In the genomic region with DNA sequence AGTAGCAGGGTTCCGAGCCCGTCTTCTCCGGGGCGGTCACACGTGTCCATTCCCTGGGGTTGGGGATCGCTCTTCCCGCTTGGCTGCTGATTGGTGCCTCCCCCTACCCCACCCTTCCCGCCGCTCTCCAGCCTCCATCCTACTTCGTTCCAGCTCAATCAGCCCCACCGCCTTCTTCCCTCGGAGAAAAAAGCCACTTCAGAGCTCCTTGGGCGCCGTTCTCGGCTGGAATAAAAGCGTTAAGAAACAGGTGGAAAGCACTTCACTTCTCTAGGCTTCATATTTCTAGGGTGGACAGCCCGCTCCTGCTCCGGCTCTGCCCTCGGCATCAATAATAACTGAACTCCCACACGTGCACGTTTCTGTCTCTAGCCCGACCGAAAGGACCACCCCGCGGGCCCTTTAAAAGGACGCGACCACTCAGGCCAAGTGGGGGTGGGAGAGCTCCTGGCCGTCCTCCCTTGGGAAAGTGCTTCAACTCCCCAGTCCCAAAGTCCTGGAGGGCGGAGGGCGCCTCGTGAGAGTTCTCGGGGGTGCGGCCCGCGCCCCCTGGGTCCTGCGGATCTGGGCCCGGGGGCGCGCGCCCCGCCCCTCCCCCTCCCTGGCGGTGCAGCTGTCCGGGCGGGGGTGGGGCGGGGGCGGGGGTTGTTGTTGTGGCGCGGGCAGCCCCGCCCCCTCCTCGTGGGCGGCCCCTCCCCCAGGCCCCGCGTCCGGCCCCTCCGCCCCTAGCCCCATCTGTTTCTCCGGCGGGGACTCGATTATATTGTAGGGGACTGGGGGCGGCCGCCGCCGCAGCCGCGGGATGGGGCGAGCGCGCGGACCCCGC, we compare ENCODE assay signal across 8 cellular contexts. TPM values are rescaled to one million over a fixed set of nuclear protein-coding genes. Genes with fewer than 3 reads are reported as not detected.
DNase-seq lines count a peak whose midpoint lies in the region; ATAC-seq and TF ChIP-seq lines count a peak whose summit lies in the region.

A gene (plus strand): TSS at position 734 of the 826 bp plus-strand sequence. CDS start 324 bp downstream, outside the sequence.

- H2AFZ ChIP-seq in GM23338: peak within 1 kb of the TSS; percentile 29; the same call in 1 of the 2 replicates

- peak within 1 kb of the TSS; percentile 87 for H3K4me3 Mint-ChIP-seq in GM23338
- peak within 1 kb of the TSS; percentile 64 for H3K4me3 Mint-ChIP-seq in activated naive CD8-positive, alpha-beta T cell treated with anti-CD3 and anti-CD28 coated beads, Interleukin-2, amount 10 ng/mL, durations not matched to agents 7 days and 5 days

- H3K27me3 Mint-ChIP-seq in GM23338 (ENCODE audit: insufficient read depth, low read depth, poor library complexity): peaks cover 7% of the 10 kb centered on the region
- peaks cover 65% of the 10 kb centered on the region for H3K27me3 Mint-ChIP-seq in activated naive CD8-positive, alpha-beta T cell treated with anti-CD3 and anti-CD28 coated beads, Interleukin-2, amount 10 ng/mL, durations not matched to agents 7 days and 5 days

- no peaks in the 10 kb centered on the region for H3K27me3 ChIP-seq in GM23338 (ENCODE audit: insufficient read depth)

- H3K4me3 ChIP-seq in GM23338: peak within 1 kb of the TSS; percentile 92
- peak within 1 kb of the TSS; percentile 96 for H3K4me3 ChIP-seq in iPS-11a (ENCODE audit: low read depth, low read length)

- H3K4me1 Mint-ChIP-seq in GM23338: peaks cover 32% of the 10 kb centered on the region
- H3K4me1 Mint-ChIP-seq in activated naive CD8-positive, alpha-beta T cell treated with anti-CD3 and anti-CD28 coated beads, Interleukin-2, amount 10 ng/mL, durations not matched to agents 7 days and 5 days: peaks cover 21% of the 10 kb centered on the region

- DNase-seq in GM23338 (ENCODE audit: low spot score): peak; percentile 85
- DNase-seq in NCI-H2171 (lab: John Stamatoyannopoulos, UW): peak; percentile 58
- DNase-seq in activated naive CD8-positive, alpha-beta T cell treated with anti-CD3 and anti-CD28 coated beads, Interleukin-2, amount 10 ng/mL, durations not matched to agents 7 days and 5 days: peak; percentile 34
- DNase-seq in renal cortical epithelial cell (ENCODE audit: low read depth): peak; percentile 10

- TF ChIP-seq CTCF in GM23338 (conservative IDR thresholded peaks at IDR 0.05; ENCODE audit: low read depth in 2 of 2): no peak

- peaks cover 60% of the 10 kb centered on the region for H3K79me2 ChIP-seq in GM23338 (replicated peaks; ENCODE audit: insufficient read depth)

- no peaks in the 10 kb centered on the region for H3K36me3 ChIP-seq in GM23338 (ENCODE audit: insufficient read depth)

- POLR2A ChIA-PET in activated naive CD8-positive, alpha-beta T cell treated with anti-CD3 and anti-CD28 coated beads, Interleukin-2, amount 10 ng/mL, durations not matched to agents 7 days and 5 days (lab: Charles Lee): no interaction called here

- H3K4me2 ChIP-seq in GM23338: peak within 1 kb of the TSS; percentile 88

- H3K9me3 Mint-ChIP-seq in GM23338: no peaks in the 10 kb centered on the region
- H3K9me3 Mint-ChIP-seq in activated naive CD8-positive, alpha-beta T cell treated with anti-CD3 and anti-CD28 coated beads, Interleukin-2, amount 10 ng/mL, durations not matched to agents 7 days and 5 days: no peaks in the 10 kb centered on the region

- peak within 1 kb of the TSS; percentile 99 for H3K27ac Mint-ChIP-seq in GM23338
- H3K27ac Mint-ChIP-seq in activated naive CD8-positive, alpha-beta T cell treated with anti-CD3 and anti-CD28 coated beads, Interleukin-2, amount 10 ng/mL, durations not matched to agents 7 days and 5 days: no peak within 1 kb of the TSS

- peaks cover 19% of the 10 kb centered on the region for H3F3A ChIP-seq in GM23338 (replicated peaks; ENCODE audit: low read depth)

- H3K36me3 Mint-ChIP-seq in GM23338 (ENCODE audit: low read depth): peaks cover 3% of the 10 kb centered on the region; the same call in 1 of the 3 replicates
- peaks cover 3% of the 10 kb centered on the region for H3K36me3 Mint-ChIP-seq in activated naive CD8-positive, alpha-beta T cell treated with anti-CD3 and anti-CD28 coated beads, Interleukin-2, amount 10 ng/mL, durations not matched to agents 7 days and 5 days

- peak; percentile 42 for ATAC-seq in GM23338
- ATAC-seq in activated naive CD8-positive, alpha-beta T cell treated with anti-CD3 and anti-CD28 coated beads, Interleukin-2, amount 10 ng/mL, durations not matched to agents 7 days and 5 days (ENCODE audit: low read depth): no peak
- no peak for ATAC-seq in GM21423 (IDR thresholded peaks at IDR 0.05; ENCODE audit: unreplicated experiment)
- ATAC-seq in GM21447 (IDR thresholded peaks at IDR 0.05; ENCODE audit: unreplicated experiment): no peak
- no peak for ATAC-seq in GM18511 (IDR thresholded peaks at IDR 0.05; ENCODE audit: unreplicated experiment)

- H3K9me2 ChIP-seq in GM23338 (ENCODE audit: insufficient read depth): no peaks in the 10 kb centered on the region

- peaks cover 47% of the 10 kb centered on the region for H3K4me1 ChIP-seq in GM23338 (ENCODE audit: insufficient read depth)

- peaks cover 24% of the 10 kb centered on the region for H4K20me1 ChIP-seq in GM23338 (replicated peaks; ENCODE audit: insufficient read depth)

- H3K27ac ChIP-seq in GM23338 (ENCODE audit: low read depth): peak within 1 kb of the TSS; percentile 95

TF ChIP-seq in GM23338, 12 proteins besides CTCF, POLR2A, EP300 and RAD21:
- TF ChIP-seq POLR2AphosphoS5 (IDR thresholded peaks at IDR 0.05; ENCODE audit: low read depth): peak; percentile 60
- TF ChIP-seq, protein P1, sequence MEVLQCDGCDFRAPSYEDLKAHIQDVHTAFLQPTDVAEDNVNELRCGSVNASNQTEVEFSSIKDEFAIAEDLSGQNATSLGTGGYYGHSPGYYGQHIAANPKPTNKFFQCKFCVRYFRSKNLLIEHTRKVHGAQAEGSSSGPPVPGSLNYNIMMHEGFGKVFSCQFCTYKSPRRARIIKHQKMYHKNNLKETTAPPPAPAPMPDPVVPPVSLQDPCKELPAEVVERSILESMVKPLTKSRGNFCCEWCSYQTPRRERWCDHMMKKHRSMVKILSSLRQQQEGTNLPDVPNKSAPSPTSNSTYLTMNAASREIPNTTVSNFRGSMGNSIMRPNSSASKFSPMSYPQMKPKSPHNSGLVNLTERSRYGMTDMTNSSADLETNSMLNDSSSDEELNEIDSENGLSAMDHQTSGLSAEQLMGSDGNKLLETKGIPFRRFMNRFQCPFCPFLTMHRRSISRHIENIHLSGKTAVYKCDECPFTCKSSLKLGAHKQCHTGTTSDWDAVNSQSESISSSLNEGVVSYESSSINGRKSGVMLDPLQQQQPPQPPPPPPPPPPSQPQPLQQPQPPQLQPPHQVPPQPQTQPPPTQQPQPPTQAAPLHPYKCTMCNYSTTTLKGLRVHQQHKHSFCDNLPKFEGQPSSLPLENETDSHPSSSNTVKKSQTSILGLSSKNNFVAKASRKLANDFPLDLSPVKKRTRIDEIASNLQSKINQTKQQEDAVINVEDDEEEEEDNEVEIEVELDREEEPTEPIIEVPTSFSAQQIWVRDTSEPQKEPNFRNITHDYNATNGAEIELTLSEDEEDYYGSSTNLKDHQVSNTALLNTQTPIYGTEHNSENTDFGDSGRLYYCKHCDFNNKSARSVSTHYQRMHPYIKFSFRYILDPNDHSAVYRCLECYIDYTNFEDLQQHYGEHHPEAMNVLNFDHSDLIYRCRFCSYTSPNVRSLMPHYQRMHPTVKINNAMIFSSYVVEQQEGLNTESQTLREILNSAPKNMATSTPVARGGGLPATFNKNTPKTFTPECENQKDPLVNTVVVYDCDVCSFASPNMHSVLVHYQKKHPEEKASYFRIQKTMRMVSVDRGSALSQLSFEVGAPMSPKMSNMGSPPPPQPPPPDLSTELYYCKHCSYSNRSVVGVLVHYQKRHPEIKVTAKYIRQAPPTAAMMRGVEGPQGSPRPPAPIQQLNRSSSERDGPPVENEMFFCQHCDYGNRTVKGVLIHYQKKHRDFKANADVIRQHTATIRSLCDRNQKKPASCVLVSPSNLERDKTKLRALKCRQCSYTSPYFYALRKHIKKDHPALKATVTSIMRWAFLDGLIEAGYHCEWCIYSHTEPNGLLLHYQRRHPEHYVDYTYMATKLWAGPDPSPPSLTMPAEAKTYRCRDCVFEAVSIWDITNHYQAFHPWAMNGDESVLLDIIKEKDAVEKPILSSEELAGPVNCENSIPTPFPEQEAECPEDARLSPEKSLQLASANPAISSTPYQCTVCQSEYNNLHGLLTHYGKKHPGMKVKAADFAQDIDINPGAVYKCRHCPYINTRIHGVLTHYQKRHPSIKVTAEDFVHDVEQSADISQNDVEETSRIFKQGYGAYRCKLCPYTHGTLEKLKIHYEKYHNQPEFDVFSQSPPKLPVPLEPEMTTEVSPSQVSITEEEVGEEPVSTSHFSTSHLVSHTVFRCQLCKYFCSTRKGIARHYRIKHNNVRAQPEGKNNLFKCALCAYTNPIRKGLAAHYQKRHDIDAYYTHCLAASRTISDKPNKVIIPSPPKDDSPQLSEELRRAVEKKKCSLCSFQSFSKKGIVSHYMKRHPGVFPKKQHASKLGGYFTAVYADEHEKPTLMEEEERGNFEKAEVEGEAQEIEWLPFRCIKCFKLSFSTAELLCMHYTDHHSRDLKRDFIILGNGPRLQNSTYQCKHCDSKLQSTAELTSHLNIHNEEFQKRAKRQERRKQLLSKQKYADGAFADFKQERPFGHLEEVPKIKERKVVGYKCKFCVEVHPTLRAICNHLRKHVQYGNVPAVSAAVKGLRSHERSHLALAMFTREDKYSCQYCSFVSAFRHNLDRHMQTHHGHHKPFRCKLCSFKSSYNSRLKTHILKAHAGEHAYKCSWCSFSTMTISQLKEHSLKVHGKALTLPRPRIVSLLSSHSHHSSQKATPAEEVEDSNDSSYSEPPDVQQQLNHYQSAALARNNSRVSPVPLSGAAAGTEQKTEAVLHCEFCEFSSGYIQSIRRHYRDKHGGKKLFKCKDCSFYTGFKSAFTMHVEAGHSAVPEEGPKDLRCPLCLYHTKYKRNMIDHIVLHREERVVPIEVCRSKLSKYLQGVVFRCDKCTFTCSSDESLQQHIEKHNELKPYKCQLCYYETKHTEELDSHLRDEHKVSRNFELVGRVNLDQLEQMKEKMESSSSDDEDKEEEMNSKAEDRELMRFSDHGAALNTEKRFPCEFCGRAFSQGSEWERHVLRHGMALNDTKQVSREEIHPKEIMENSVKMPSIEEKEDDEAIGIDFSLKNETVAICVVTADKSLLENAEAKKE (CRISPR knock-in tag; IDR thresholded peaks at IDR 0.05): no peak

RNA-seq across cellular contexts. Expression of the gene that starts here (rescaled TPM):
- total RNA-seq in GM23338 (2014; rRNA removed; shearing (Covaris generic)): 106 and 110 TPM in 2 replicates
- polyA plus RNA-seq in GM23338 (2016; fragmentation: Nextera tagmentation; extraction: Ambion mirVana): 18.4 and 24.2 TPM in 2 replicates
- under 1 TPM in 1 of 2 experiments, not detected in 1; 0.06 TPM for total RNA-seq in activated naive CD8-positive, alpha-beta T cell treated with anti-CD3 and anti-CD28 coated beads, Interleukin-2, amount 10 ng/mL, durations not matched to agents 7 days and 5 days
- total RNA-seq in renal cortical epithelial cell: 0.10 and 0.17 TPM in 2 replicates

Comparison
In these comparisons a context has a peak if more than half of its experiments do, and no peak if none do; other contexts are left out.
1. RNA of the gene that starts here (total RNA-seq): 106 to 110 TPM in GM23338; 0.10 to 0.17 TPM in renal cortical epithelial cell and 0.06 TPM in activated naive CD8-positive, alpha-beta T cell treated with anti-CD3 and anti-CD28 coated beads, Interleukin-2, amount 10 ng/mL, durations not matched to agents 7 days and 5 days; every median in the first group is over 10 times any median in the second.
2. Peak in DNase-seq in activated naive CD8-positive, alpha-beta T cell treated with anti-CD3 and anti-CD28 coated beads, Interleukin-2, amount 10 ng/mL, durations not matched to agents 7 days and 5 days; RNA of the gene not detected or under 1 TPM.
3. Peak in DNase-seq in renal cortical epithelial cell; RNA of the gene not detected or under 1 TPM.
4. DNase-seq: peak in every context shown above with its lines; median percentile 85 in GM23338; 58 in NCI-H2171; 34 in activated naive CD8-positive, alpha-beta T cell treated with anti-CD3 and anti-CD28 coated beads, Interleukin-2, amount 10 ng/mL, durations not matched to agents 7 days and 5 days; 10 in renal cortical epithelial cell.